1 cellular context compared by ENCODE assay signal in the genomic region with DNA sequence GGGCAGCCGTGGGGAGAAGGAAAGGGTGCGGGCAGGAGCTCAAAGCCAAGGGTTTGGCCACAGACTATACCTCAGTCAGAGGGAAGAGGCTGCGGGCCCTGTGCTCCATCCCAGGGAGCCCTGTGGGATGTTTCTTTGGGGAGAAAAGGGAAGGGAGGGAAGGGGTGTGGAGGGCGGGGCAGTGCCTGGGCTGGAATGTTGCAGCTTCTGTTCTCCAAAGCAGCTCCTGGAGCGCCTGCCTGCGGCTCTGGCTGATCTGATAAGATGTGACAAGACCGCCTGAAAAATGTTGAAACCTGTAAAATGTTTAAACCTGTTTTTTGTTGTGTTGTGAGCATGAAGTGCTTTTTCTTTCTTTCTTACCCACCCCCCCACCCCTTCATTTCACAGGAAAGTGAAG.
TF ChIP-seq lines count a peak whose summit lies in the region.

No MANE protein-coding gene starts in this region.

TF ChIP-seq in GM23338, 12 proteins besides CTCF, POLR2A, EP300 and RAD21:
- TF ChIP-seq STAT1 (IDR thresholded peaks at IDR 0.05; ENCODE audit: unreplicated experiment) (no peak), EZH2phosphoT487 (IDR thresholded peaks at IDR 0.05; ENCODE audit: unreplicated experiment) (no peak), POLR2AphosphoS5 (IDR thresholded peaks at IDR 0.05; ENCODE audit: low read depth) (no peak), NANOG (IDR thresholded peaks at IDR 0.05; ENCODE audit: borderline replicate concordance) (no peak), ZNF114 (CRISPR knock-in tag; IDR thresholded peaks at IDR 0.05) (no peak), JUNB (IDR thresholded peaks at IDR 0.05; ENCODE audit: unreplicated experiment) (no peak), CREB1 (CRISPR knock-in tag; IDR thresholded peaks at IDR 0.05; ENCODE audit: low read depth) (no peak), ETS1 (IDR thresholded peaks at IDR 0.05) (no peak), ZNF331 (CRISPR knock-in tag; IDR thresholded peaks at IDR 0.05; ENCODE audit: low read depth) (no peak), EZH2 (IDR thresholded peaks at IDR 0.05; ENCODE audit: low read depth, unreplicated experiment) (no peak)
- TF ChIP-seq, protein P1, sequence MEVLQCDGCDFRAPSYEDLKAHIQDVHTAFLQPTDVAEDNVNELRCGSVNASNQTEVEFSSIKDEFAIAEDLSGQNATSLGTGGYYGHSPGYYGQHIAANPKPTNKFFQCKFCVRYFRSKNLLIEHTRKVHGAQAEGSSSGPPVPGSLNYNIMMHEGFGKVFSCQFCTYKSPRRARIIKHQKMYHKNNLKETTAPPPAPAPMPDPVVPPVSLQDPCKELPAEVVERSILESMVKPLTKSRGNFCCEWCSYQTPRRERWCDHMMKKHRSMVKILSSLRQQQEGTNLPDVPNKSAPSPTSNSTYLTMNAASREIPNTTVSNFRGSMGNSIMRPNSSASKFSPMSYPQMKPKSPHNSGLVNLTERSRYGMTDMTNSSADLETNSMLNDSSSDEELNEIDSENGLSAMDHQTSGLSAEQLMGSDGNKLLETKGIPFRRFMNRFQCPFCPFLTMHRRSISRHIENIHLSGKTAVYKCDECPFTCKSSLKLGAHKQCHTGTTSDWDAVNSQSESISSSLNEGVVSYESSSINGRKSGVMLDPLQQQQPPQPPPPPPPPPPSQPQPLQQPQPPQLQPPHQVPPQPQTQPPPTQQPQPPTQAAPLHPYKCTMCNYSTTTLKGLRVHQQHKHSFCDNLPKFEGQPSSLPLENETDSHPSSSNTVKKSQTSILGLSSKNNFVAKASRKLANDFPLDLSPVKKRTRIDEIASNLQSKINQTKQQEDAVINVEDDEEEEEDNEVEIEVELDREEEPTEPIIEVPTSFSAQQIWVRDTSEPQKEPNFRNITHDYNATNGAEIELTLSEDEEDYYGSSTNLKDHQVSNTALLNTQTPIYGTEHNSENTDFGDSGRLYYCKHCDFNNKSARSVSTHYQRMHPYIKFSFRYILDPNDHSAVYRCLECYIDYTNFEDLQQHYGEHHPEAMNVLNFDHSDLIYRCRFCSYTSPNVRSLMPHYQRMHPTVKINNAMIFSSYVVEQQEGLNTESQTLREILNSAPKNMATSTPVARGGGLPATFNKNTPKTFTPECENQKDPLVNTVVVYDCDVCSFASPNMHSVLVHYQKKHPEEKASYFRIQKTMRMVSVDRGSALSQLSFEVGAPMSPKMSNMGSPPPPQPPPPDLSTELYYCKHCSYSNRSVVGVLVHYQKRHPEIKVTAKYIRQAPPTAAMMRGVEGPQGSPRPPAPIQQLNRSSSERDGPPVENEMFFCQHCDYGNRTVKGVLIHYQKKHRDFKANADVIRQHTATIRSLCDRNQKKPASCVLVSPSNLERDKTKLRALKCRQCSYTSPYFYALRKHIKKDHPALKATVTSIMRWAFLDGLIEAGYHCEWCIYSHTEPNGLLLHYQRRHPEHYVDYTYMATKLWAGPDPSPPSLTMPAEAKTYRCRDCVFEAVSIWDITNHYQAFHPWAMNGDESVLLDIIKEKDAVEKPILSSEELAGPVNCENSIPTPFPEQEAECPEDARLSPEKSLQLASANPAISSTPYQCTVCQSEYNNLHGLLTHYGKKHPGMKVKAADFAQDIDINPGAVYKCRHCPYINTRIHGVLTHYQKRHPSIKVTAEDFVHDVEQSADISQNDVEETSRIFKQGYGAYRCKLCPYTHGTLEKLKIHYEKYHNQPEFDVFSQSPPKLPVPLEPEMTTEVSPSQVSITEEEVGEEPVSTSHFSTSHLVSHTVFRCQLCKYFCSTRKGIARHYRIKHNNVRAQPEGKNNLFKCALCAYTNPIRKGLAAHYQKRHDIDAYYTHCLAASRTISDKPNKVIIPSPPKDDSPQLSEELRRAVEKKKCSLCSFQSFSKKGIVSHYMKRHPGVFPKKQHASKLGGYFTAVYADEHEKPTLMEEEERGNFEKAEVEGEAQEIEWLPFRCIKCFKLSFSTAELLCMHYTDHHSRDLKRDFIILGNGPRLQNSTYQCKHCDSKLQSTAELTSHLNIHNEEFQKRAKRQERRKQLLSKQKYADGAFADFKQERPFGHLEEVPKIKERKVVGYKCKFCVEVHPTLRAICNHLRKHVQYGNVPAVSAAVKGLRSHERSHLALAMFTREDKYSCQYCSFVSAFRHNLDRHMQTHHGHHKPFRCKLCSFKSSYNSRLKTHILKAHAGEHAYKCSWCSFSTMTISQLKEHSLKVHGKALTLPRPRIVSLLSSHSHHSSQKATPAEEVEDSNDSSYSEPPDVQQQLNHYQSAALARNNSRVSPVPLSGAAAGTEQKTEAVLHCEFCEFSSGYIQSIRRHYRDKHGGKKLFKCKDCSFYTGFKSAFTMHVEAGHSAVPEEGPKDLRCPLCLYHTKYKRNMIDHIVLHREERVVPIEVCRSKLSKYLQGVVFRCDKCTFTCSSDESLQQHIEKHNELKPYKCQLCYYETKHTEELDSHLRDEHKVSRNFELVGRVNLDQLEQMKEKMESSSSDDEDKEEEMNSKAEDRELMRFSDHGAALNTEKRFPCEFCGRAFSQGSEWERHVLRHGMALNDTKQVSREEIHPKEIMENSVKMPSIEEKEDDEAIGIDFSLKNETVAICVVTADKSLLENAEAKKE (CRISPR knock-in tag; IDR thresholded peaks at IDR 0.05), result no peak
- TF ChIP-seq, protein P2, sequence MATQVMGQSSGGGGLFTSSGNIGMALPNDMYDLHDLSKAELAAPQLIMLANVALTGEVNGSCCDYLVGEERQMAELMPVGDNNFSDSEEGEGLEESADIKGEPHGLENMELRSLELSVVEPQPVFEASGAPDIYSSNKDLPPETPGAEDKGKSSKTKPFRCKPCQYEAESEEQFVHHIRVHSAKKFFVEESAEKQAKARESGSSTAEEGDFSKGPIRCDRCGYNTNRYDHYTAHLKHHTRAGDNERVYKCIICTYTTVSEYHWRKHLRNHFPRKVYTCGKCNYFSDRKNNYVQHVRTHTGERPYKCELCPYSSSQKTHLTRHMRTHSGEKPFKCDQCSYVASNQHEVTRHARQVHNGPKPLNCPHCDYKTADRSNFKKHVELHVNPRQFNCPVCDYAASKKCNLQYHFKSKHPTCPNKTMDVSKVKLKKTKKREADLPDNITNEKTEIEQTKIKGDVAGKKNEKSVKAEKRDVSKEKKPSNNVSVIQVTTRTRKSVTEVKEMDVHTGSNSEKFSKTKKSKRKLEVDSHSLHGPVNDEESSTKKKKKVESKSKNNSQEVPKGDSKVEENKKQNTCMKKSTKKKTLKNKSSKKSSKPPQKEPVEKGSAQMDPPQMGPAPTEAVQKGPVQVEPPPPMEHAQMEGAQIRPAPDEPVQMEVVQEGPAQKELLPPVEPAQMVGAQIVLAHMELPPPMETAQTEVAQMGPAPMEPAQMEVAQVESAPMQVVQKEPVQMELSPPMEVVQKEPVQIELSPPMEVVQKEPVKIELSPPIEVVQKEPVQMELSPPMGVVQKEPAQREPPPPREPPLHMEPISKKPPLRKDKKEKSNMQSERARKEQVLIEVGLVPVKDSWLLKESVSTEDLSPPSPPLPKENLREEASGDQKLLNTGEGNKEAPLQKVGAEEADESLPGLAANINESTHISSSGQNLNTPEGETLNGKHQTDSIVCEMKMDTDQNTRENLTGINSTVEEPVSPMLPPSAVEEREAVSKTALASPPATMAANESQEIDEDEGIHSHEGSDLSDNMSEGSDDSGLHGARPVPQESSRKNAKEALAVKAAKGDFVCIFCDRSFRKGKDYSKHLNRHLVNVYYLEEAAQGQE (IDR thresholded peaks at IDR 0.05; ENCODE audit: unreplicated experiment), result no peak
